Comparison of ENCODE assay signal across 19 cellular contexts in the genomic region with DNA sequence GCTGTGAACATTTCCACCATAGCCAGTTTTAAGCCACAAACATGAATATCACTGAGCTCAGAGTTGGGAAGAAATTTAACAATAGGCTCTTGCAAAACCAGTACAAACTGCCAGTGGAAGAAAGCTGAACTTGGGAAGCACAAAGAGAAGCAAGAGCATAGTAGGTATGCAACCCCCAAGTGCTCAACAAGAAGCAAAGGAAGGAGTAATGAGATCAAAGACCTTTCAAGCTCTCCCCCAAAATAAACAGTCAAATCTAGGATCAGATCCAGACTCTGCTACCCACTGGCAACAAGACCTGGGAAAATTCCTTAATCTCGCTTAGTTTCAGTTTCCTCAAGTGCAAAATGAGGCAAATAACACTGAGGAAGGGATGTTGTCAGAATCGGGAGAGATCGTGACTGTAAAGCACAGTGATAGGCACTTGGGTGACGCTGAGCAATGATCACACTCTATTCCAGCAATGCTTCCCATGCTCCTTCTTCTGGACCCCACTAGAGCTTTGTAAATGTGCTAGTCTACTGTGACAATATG.
"Had no signal": no experiment of that assay in that cellular context is flagged by ENCODE, and none has a peak within 500 bp of the region (broad histone marks: within the 10 kb centered on the region; RNA-seq: fewer than 3 reads in every experiment).

No MANE protein-coding gene starts in this region.

- H3K9me3 ChIP-seq: adrenal gland, neutrophil, pancreas, psoas muscle, right atrium auricular region had no signal

- DNase-seq: activated T-cell treated with anti-CD3 and anti-CD28 coated beads, Interleukin-2, amount 50 U/mL, for 1 hour; adrenal gland; cortex of kidney; heart left ventricle; pancreas; psoas muscle; stimulated activated CD4-positive, alpha-beta T cell treated with anti-CD3 and anti-CD28 coated beads, Interleukin-12 subunit alpha, Interleukin-12 subunit beta, amount 100 ng/mL, for 4 hours; substantia nigra; T-helper 2 cell; trophoblast cell had no signal

- ATAC-seq: activated CD4-positive, CD25-positive, alpha-beta regulatory T cell treated with anti-CD3 and anti-CD28 coated beads, Interleukin-2, amount 50 U/mL, for 24 hours; activated naive CD4-positive, alpha-beta T cell treated with anti-CD3 and anti-CD28 coated beads, Interleukin-2, amount 50 U/mL, for 72 hours; activated T-helper 17 cell treated with anti-CD3 and anti-CD28 coated beads, Interleukin-2, amount 50 U/mL, for 72 hours; heart left ventricle; pancreas; psoas muscle had no signal

- H3K4me3 ChIP-seq: adrenal gland, heart left ventricle, pancreas, psoas muscle, right atrium auricular region, SK-N-MC had no signal

- H3K4me1 ChIP-seq: adrenal gland, pancreas, psoas muscle, right atrium auricular region had no signal

- H3K27ac ChIP-seq: heart left ventricle, neutrophil, pancreas, psoas muscle, right atrium auricular region, SK-N-MC had no signal

- H3K4me3 Mint-ChIP-seq: activated T-helper 17 cell treated with anti-CD3 and anti-CD28 coated beads, Interleukin-2, amount 50 U/mL, for 72 hours; memory B cell; nephron; stimulated activated naive CD8-positive, alpha-beta T cell treated with anti-CD3 and anti-CD28 coated beads, Interleukin-15, Interleukin-2, amounts not matched to agents 100 ng/mL and 50 ng/mL, for 24 hours had no signal

- H3K4me1 Mint-ChIP-seq: activated T-helper 17 cell treated with anti-CD3 and anti-CD28 coated beads, Interleukin-2, amount 50 U/mL, for 72 hours; memory B cell; nephron had no signal

- H3K27ac Mint-ChIP-seq: activated naive CD4-positive, alpha-beta T cell treated with anti-CD3 and anti-CD28 coated beads, Interleukin-2, amount 50 U/mL, for 72 hours; activated T-helper 17 cell treated with anti-CD3 and anti-CD28 coated beads, Interleukin-2, amount 50 U/mL, for 72 hours; memory B cell; nephron; stimulated activated naive CD8-positive, alpha-beta T cell treated with anti-CD3 and anti-CD28 coated beads, Interleukin-15, Interleukin-2, amounts not matched to agents 100 ng/mL and 50 ng/mL, for 24 hours had no signal

- H3K9me3 Mint-ChIP-seq: activated T-helper 17 cell treated with anti-CD3 and anti-CD28 coated beads, Interleukin-2, amount 50 U/mL, for 72 hours had no signal

- H3K36me3 Mint-ChIP-seq: memory B cell had no signal

- H3K36me3 ChIP-seq: adrenal gland, heart left ventricle, neutrophil, pancreas, right atrium auricular region had no signal

- H3K27me3 Mint-ChIP-seq: activated T-helper 17 cell treated with anti-CD3 and anti-CD28 coated beads, Interleukin-2, amount 50 U/mL, for 72 hours had no signal

- H3K27me3 ChIP-seq: adrenal gland, heart left ventricle, neutrophil, pancreas, right atrium auricular region had no signal
